9 cellular contexts compared by ENCODE assay signal in the genomic region with DNA sequence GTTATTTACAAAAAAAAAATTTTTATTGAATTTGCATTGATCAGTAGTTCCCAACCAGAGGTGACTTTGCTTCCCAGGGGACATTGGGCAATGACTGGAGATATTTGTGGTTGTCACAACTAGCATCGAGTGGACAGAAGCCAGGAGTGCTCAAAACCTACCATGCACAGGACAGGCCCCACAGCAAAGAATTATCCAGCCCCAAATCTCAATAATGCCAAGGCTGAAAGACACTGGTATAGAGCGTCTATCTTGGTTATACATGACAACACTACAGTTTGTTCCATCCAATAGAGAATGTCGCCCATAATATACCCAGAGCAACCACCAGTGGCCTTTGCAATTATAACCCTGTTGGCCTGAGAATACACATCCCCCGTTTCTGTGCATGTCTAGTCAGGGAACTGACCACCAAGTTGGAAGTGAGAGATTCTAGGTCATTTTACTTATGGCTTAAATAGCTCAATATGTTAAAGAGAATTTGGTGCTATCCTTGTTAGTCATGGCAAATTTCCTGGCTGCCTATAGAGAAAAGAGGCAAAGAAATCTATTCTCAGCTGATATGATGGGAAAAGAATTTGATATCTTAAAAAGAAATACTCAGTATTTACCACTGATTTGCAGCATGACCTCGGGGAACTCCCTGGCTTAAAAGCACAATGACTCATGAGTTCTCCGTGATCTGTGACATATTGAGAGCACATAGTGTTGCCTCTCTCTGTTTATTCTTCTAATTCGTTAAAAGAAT.
DNase-seq lines count a peak whose midpoint lies in the region; ATAC-seq and TF ChIP-seq lines count a peak whose summit lies in the region.
"Had no signal": no experiment of that assay in that cellular context is flagged by ENCODE, and none has a peak within 500 bp of the region (broad histone marks: within the 10 kb centered on the region; RNA-seq: fewer than 3 reads in every experiment).

No MANE protein-coding gene starts in this region.

- no peak overlapping the region for H3K27ac Mint-ChIP-seq in memory B cell

- DNase-seq in EH (ENCODE audit: low read depth) (peak; percentile 85), HFF-Myc (ENCODE audit: extremely low read depth, low read depth) (peak; percentile 12), amniotic stem cell (lab: John Stamatoyannopoulos, UW) (peak; percentile 48), memory B cell (ENCODE audit: low spot score in 2 of 2) (no peak), HT-29 (ENCODE audit: low spot score) (no peak), NCI-H2107 treated with DMSO at 0.1 percent for 48 hours (lab: John Stamatoyannopoulos, UW; ENCODE audit: unreplicated experiment) (no peak)
- DNase-seq in activated naive CD4-positive, alpha-beta T cell treated with Interleukin-2 at 50 U/mL for 16 hours, result no peak
- DNase-seq: activated CD4-positive, alpha-beta T cell treated with anti-CD3 and anti-CD28 coated beads, Interleukin-2, amount 50 U/mL, for 4 hours had no signal

- no peaks in the 10 kb centered on the region for H3K27me3 Mint-ChIP-seq in memory B cell

- peaks cover 9% of the 10 kb centered on the region for H3K4me1 Mint-ChIP-seq in memory B cell

- no peak overlapping the region for H3K4me3 Mint-ChIP-seq in memory B cell

- peak; percentile 54 for ATAC-seq in memory B cell (ENCODE audit: low read depth)
- no peak for ATAC-seq in HG02840 (IDR thresholded peaks at IDR 0.05; ENCODE audit: low FRiP score, unreplicated experiment)

- no peak for TF ChIP-seq CTCF in HFF-Myc (IDR thresholded peaks at IDR 0.05; ENCODE audit: low read depth, low read length, missing control alignments)

- H3K4me3 ChIP-seq in HFF-Myc (replicated peaks; ENCODE audit: low read depth, low read length), result no peak overlapping the region

- H3K9me3 Mint-ChIP-seq in memory B cell, result peaks cover 2% of the 10 kb centered on the region

- no peaks in the 10 kb centered on the region for H3K36me3 Mint-ChIP-seq in memory B cell

Comparison
In these comparisons a context has a peak if more than half of its experiments do, and no peak if none do; other contexts are left out.
1. DNase-seq: peak in EH (single experiment), HFF-Myc (single experiment) and amniotic stem cell (single experiment); none in memory B cell (0 of 2), HT-29 (single experiment), activated naive CD4-positive, alpha-beta T cell treated with Interleukin-2 at 50 U/mL for 16 hours (single experiment) and NCI-H2107 treated with DMSO at 0.1 percent for 48 hours (single experiment).